In genomic region chr4:7761720-7762119, GRCh38 we compare ENCODE assay signal across 1 cellular context.
TF ChIP-seq lines count a peak whose summit lies in the region.

No MANE protein-coding gene starts in this region.

TF ChIP-seq in GM23338, 12 proteins besides CTCF, POLR2A, EP300 and RAD21 (continued from another document):
- TF ChIP-seq ETS1 (IDR thresholded peaks at IDR 0.05) (no peak), POLR2AphosphoS5 (IDR thresholded peaks at IDR 0.05; ENCODE audit: low read depth) (no peak), EZH2phosphoT487 (IDR thresholded peaks at IDR 0.05; ENCODE audit: unreplicated experiment) (no peak), REST (IDR thresholded peaks at IDR 0.05; ENCODE audit: unreplicated experiment) (no peak), ZNF331 (CRISPR knock-in tag; IDR thresholded peaks at IDR 0.05; ENCODE audit: low read depth) (no peak), JUNB (IDR thresholded peaks at IDR 0.05; ENCODE audit: unreplicated experiment) (no peak), CREB1 (CRISPR knock-in tag; IDR thresholded peaks at IDR 0.05; ENCODE audit: low read depth) (no peak), NANOG (IDR thresholded peaks at IDR 0.05; ENCODE audit: borderline replicate concordance) (no peak)
